ENCODE assay signal across 8 cellular contexts in genomic region chr13:75365724-75366173, GRCh38.
DNase-seq lines count a peak whose midpoint lies in the region; ATAC-seq and TF ChIP-seq lines count a peak whose summit lies in the region.

No MANE protein-coding gene starts in this region.

- ATAC-seq in HG02870 (IDR thresholded peaks at IDR 0.05; ENCODE audit: unreplicated experiment) = peak; percentile 94
- peak; percentile 83 for ATAC-seq in esophagus mucosa
- ATAC-seq in upper lobe of right lung = peak; percentile 41

- no peaks in the 10 kb centered on the region for H3K36me3 ChIP-seq in upper lobe of right lung
- H3K36me3 ChIP-seq in vagina = no peaks in the 10 kb centered on the region

- intact Hi-C loops in upper lobe of right lung (cut with DNase I) = no loop called here
- intact Hi-C loops in vagina (cut with DNase I) = no loop called here

- H3K9me3 ChIP-seq in upper lobe of right lung (no peaks in the 10 kb centered on the region), vagina (no peaks in the 10 kb centered on the region)

- H3K4me3 ChIP-seq in upper lobe of right lung (no peak overlapping the region), vagina (no peak overlapping the region)

- TF ChIP-seq CTCF in upper lobe of right lung (IDR thresholded peaks at IDR 0.05) (no peak), vagina (IDR thresholded peaks at IDR 0.05) (no peak)

- TF ChIP-seq POLR2A in vagina (IDR thresholded peaks at IDR 0.05) = no peak

- DNase-seq in stimulated activated CD4-positive, alpha-beta T cell treated with anti-CD3 and anti-CD28 coated beads, Interleukin-4, amount 100 ng/mL, for 24 hours = peak; percentile 41
- DNase-seq in stimulated activated CD4-positive, alpha-beta T cell treated with anti-CD3 and anti-CD28 coated beads, Interleukin-12 subunit alpha, Interleukin-12 subunit beta, amount 100 ng/mL, for 4 hours = no peak
- DNase-seq in OCI-M1 (lab: John Stamatoyannopoulos, UW) (peak; percentile 66), upper lobe of right lung (no peak), vagina (ENCODE audit: extremely low spot score in 2 of 2) (no peak), T1000 (lab: John Stamatoyannopoulos, UW) (no peak)

- no peaks in the 10 kb centered on the region for H3K27me3 ChIP-seq in upper lobe of right lung
- H3K27me3 ChIP-seq in vagina = no peaks in the 10 kb centered on the region

- peaks cover 23% of the 10 kb centered on the region for H3K4me1 ChIP-seq in upper lobe of right lung
- H3K4me1 ChIP-seq in vagina = peaks cover 10% of the 10 kb centered on the region

- H3K27ac ChIP-seq in upper lobe of right lung = no peak overlapping the region
- no peak overlapping the region for H3K27ac ChIP-seq in vagina

Comparison
In these comparisons a context has a peak if more than half of its experiments do, and no peak if none do; other contexts are left out.
1. DNase-seq: peak in stimulated activated CD4-positive, alpha-beta T cell treated with anti-CD3 and anti-CD28 coated beads, Interleukin-4, amount 100 ng/mL, for 24 hours (single experiment) and OCI-M1 (single experiment); none in stimulated activated CD4-positive, alpha-beta T cell treated with anti-CD3 and anti-CD28 coated beads, Interleukin-12 subunit alpha, Interleukin-12 subunit beta, amount 100 ng/mL, for 4 hours (single experiment), upper lobe of right lung (single experiment), vagina (0 of 2) and T1000 (single experiment).
2. ATAC-seq: peak in every context shown above with its lines; median percentile 94 in HG02870; 83 in esophagus mucosa; 41 in upper lobe of right lung.